In the genomic region with DNA sequence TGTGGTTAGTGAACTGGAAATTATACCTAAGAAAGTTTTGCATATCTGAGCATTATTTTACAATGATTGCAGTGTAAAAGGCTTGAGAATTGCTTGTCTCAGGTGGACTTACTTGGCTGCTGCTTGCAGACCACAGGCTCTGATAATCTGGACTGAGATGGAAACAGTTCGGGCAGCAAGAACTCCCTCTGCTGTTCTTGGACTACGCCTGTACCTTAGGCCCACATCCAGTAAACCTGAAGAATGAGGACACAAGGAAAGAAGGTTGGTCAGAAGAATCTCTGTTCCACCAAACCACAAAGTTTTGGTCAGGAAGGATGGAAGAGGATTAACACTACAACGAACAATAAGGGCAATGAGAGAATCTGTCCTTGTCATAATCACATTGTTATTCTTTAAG, we compare ENCODE assay signal across 14 cellular contexts.
DNase-seq lines count a peak whose midpoint lies in the region; ATAC-seq, FAIRE-seq and TF ChIP-seq lines count a peak whose summit lies in the region.
"Had no signal": no experiment of that assay in that cellular context is flagged by ENCODE, and none has a peak within 500 bp of the region (broad histone marks: within the 10 kb centered on the region; RNA-seq: fewer than 3 reads in every experiment).

No MANE protein-coding gene starts in this region.

- H3K36me3 ChIP-seq in mammary epithelial cell (ENCODE audit: insufficient read depth, low read length) (peaks cover 8% of the 10 kb centered on the region), gastrocnemius medialis (peaks cover 0 to 73% of the 10 kb centered on the region in 2 donors), vagina (peaks cover 0 to 56% of the 10 kb centered on the region in 2 donors)

- H3K27ac ChIP-seq in mammary epithelial cell (ENCODE audit: insufficient read depth, low read depth, low read length) (no peak overlapping the region), gastrocnemius medialis (no peak overlapping the region), vagina (no peak overlapping the region)

- H3K9ac ChIP-seq in mammary epithelial cell (ENCODE audit: insufficient read depth, low read length), result no peak overlapping the region

- CTCF ChIA-PET in MCF 10A (lab: Yijun Ruan, JAX), result no interaction called here
- CTCF ChIA-PET in mammary epithelial cell (lab: Charles Lee; ENCODE audit: low non-redundant PET), result no interaction called here

- no peaks in the 10 kb centered on the region for H3K27me3 Mint-ChIP-seq in MCF 10A (ENCODE audit: insufficient read depth, unreplicated experiment)
- H3K27me3 Mint-ChIP-seq: activated naive CD4-positive, alpha-beta T cell treated with anti-CD3 and anti-CD28 coated beads, Interleukin-2, amount 50 U/mL, for 24 hours; IgD-negative memory B cell; naive thymus-derived CD8-positive, alpha-beta T cell had no signal

- H3K27me3 ChIP-seq in mammary epithelial cell (ENCODE audit: insufficient read depth, low read length) (no peaks in the 10 kb centered on the region), gastrocnemius medialis (no peaks in the 10 kb centered on the region), vagina (no peaks in the 10 kb centered on the region)

- H3K4me1 ChIP-seq in mammary epithelial cell (ENCODE audit: insufficient read depth, low read length) (no peaks in the 10 kb centered on the region), gastrocnemius medialis (no peaks in the 10 kb centered on the region), vagina (no peaks in the 10 kb centered on the region)

- no peak overlapping the region for H3K4me2 ChIP-seq in mammary epithelial cell (ENCODE audit: insufficient read depth, low read depth, low read length)
- H3K4me2 ChIP-seq: smooth muscle cell had no signal

- H3K36me3 Mint-ChIP-seq in MCF 10A (ENCODE audit: insufficient read depth, unreplicated experiment), result peaks cover 23% of the 10 kb centered on the region
- H3K36me3 Mint-ChIP-seq: IgD-negative memory B cell had no signal

- 81% methylated on average over 3 of the region's 3 CpGs for WGBS in mammary epithelial cell (ENCODE audit: low coverage, missing lambda C conversion rate)

- H3K4me1 Mint-ChIP-seq in MCF 10A (ENCODE audit: insufficient read depth, unreplicated experiment), result no peaks in the 10 kb centered on the region
- H3K4me1 Mint-ChIP-seq: activated naive CD4-positive, alpha-beta T cell treated with anti-CD3 and anti-CD28 coated beads, Interleukin-2, amount 50 U/mL, for 24 hours; IgD-negative memory B cell had no signal

- DNase-seq in MCF 10A (ENCODE audit: unreplicated experiment) (peak; percentile 7), mammary epithelial cell (no peak), OCI-M1 (lab: John Stamatoyannopoulos, UW) (peak; percentile 73), epithelial cell of esophagus (ENCODE audit: low read depth) (peak; percentile 28), gastrocnemius medialis (peak; percentile 13 to 37), anterior cingulate cortex (lab: John Stamatoyannopoulos, UW) (no peak), vagina (ENCODE audit: extremely low spot score in 2 of 2) (no peak), H54 (ENCODE audit: insufficient read length, low spot score) (no peak)
- DNase-seq: naive thymus-derived CD8-positive, alpha-beta T cell; NCI-H446; SW 1271 had no signal

- intact Hi-C loops in MCF 10A (cut with micrococcal nuclease), result loop anchor here (2.0 kb wide), 1 partner anchor 126 kb away; no protein-coding TSS in a partner anchor
- intact Hi-C loops in mammary epithelial cell (cut with micrococcal nuclease), result loop anchor here (1.0 kb wide), 1 partner anchor 126 kb away; no protein-coding TSS in a partner anchor
- intact Hi-C loops in gastrocnemius medialis (cut with DNase I; ENCODE audit: low total_unique reads), result loop anchor here (1.0 to 2.0 kb wide), 2 partner anchors 84 to 126 kb away; no protein-coding TSS in a partner anchor
- intact Hi-C loops in vagina (cut with DNase I), result no loop called here

- FAIRE-seq in H54 (lab: Jason Lieb, UNC), result no peak

- H3K4me3 Mint-ChIP-seq in MCF 10A (ENCODE audit: unreplicated experiment), result no peak overlapping the region
- H3K4me3 Mint-ChIP-seq: activated naive CD4-positive, alpha-beta T cell treated with anti-CD3 and anti-CD28 coated beads, Interleukin-2, amount 50 U/mL, for 24 hours; IgD-negative memory B cell; naive thymus-derived CD8-positive, alpha-beta T cell had no signal

- dilution Hi-C loops in mammary epithelial cell (cut with HindIII; ENCODE audit: low sequenced_read_pairs), result no loop called here

- peak; percentile 92 to 94 for ATAC-seq in gastrocnemius medialis
- ATAC-seq: naive thymus-derived CD8-positive, alpha-beta T cell had no signal

- in situ Hi-C loops in mammary epithelial cell (cut with MboI; ENCODE audit: low sequenced_read_pairs in 2 of 2), result no loop called here
- in situ Hi-C loops in gastrocnemius medialis (cut with MboI; ENCODE audit: low sequenced_read_pairs in 4 of 4), result loop anchor here in 2 of 4 donors (5.0 kb wide), 1 partner anchor 123 kb away; no protein-coding TSS in a partner anchor

- no peaks in the 10 kb centered on the region for H4K20me1 ChIP-seq in mammary epithelial cell (ENCODE audit: insufficient read depth, low read length)

- H3K4me3 ChIP-seq in mammary epithelial cell (replicated peaks in 1 of 3; ENCODE audit: insufficient read depth in 1 of 3, low read depth in 2 of 3, low read length in 3 of 3) (no peak overlapping the region), epithelial cell of esophagus (ENCODE audit: low read length) (no peak overlapping the region), gastrocnemius medialis (no peak overlapping the region), vagina (no peak overlapping the region)
- H3K4me3 ChIP-seq: smooth muscle cell had no signal

- no TSS peak for BruUV-seq in MCF 10A (replicated peaks; lab: Mats Ljungman, UMichigan)
- BruUV-seq in mammary epithelial cell (replicated peaks; lab: Mats Ljungman, UMichigan), result no TSS peak

- no peak overlapping the region for H3K27ac Mint-ChIP-seq in MCF 10A (ENCODE audit: low read depth, unreplicated experiment)
- H3K27ac Mint-ChIP-seq: activated naive CD4-positive, alpha-beta T cell treated with anti-CD3 and anti-CD28 coated beads, Interleukin-2, amount 50 U/mL, for 24 hours; IgD-negative memory B cell; naive thymus-derived CD8-positive, alpha-beta T cell had no signal

- POLR2A ChIA-PET in MCF 10A (lab: Yijun Ruan, JAX), result no interaction called here

- TF ChIP-seq POLR2A in gastrocnemius medialis (IDR thresholded peaks at IDR 0.05), result no peak
- TF ChIP-seq POLR2A in vagina (IDR thresholded peaks at IDR 0.05), result no peak
- TF ChIP-seq POLR2A in H54 (IDR thresholded peaks at IDR 0.05; ENCODE audit: low read depth, low read length), result no peak

- H3K9me3 ChIP-seq in mammary epithelial cell (replicated peaks; ENCODE audit: insufficient read depth, low read length) (no peaks in the 10 kb centered on the region), gastrocnemius medialis (no peaks in the 10 kb centered on the region), vagina (no peaks in the 10 kb centered on the region)

- no peak overlapping the region for H2AFZ ChIP-seq in mammary epithelial cell (ENCODE audit: low read depth, low read length)

- TF ChIP-seq CTCF in MCF 10A (IDR thresholded peaks at IDR 0.05; ENCODE audit: unreplicated experiment) (no peak), mammary epithelial cell (conservative IDR thresholded peaks at IDR 0.05 in 1 of 2, IDR thresholded peaks at IDR 0.05 in 1 of 2; ENCODE audit: extremely low read depth in 1 of 2, insufficient read depth in 1 of 2, low read depth in 1 of 2, low read length in 2 of 2) (peak in 1 of 2 donors; percentile 7), epithelial cell of esophagus (IDR thresholded peaks at IDR 0.05; ENCODE audit: insufficient read depth, low read depth, low read length, missing control alignments) (peak; percentile 43), gastrocnemius medialis (IDR thresholded peaks at IDR 0.05 in 4 of 5, conservative IDR thresholded peaks at IDR 0.05 in 1 of 5) (peak; percentile 41 to 60 (median 48)), vagina (IDR thresholded peaks at IDR 0.05) (no peak)

- no peaks in the 10 kb centered on the region for H3K79me2 ChIP-seq in mammary epithelial cell (ENCODE audit: insufficient read depth, low read length)

- no peaks in the 10 kb centered on the region for H3K9me3 Mint-ChIP-seq in MCF 10A (ENCODE audit: unreplicated experiment)
- H3K9me3 Mint-ChIP-seq: activated naive CD4-positive, alpha-beta T cell treated with anti-CD3 and anti-CD28 coated beads, Interleukin-2, amount 50 U/mL, for 24 hours; IgD-negative memory B cell; naive thymus-derived CD8-positive, alpha-beta T cell had no signal

Comparison
In these comparisons a context has a peak if more than half of its experiments do, and no peak if none do; other contexts are left out.
1. DNase-seq: peak in MCF 10A (single experiment), OCI-M1 (single experiment), epithelial cell of esophagus (single experiment) and gastrocnemius medialis (2 of 2); none in mammary epithelial cell (single experiment), anterior cingulate cortex (0 of 58), vagina (0 of 2) and H54 (single experiment).
2. CTCF ChIP-seq: peak in epithelial cell of esophagus (single experiment) and gastrocnemius medialis (5 of 5); none in MCF 10A (single experiment) and vagina (0 of 3).